1 cellular context compared by ENCODE assay signal in the genomic region with DNA sequence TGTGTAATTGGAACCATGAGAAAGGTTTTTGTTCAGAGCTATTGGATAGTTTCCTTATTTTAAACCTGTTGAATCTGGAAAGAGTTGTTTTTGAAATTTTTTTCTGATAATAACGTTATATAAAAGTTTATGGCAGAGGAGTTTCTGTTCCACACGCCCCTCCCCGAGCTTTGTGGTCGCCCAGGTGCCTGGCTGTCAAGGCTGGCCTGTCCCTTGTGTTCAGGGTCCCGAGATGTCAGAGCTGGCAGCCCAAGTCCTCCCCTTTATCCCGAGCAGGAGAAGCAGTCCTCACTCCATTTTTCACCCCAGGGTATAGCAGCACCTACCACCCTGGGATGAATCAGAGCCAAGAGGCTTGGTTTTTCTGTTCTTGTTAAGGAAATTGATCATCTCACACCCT.
TF ChIP-seq lines count a peak whose summit lies in the region.

No MANE protein-coding gene starts in this region.

TF ChIP-seq in GM12878, 131 proteins besides CTCF, POLR2A, EP300 and RAD21:
- TF ChIP-seq, protein P1, sequence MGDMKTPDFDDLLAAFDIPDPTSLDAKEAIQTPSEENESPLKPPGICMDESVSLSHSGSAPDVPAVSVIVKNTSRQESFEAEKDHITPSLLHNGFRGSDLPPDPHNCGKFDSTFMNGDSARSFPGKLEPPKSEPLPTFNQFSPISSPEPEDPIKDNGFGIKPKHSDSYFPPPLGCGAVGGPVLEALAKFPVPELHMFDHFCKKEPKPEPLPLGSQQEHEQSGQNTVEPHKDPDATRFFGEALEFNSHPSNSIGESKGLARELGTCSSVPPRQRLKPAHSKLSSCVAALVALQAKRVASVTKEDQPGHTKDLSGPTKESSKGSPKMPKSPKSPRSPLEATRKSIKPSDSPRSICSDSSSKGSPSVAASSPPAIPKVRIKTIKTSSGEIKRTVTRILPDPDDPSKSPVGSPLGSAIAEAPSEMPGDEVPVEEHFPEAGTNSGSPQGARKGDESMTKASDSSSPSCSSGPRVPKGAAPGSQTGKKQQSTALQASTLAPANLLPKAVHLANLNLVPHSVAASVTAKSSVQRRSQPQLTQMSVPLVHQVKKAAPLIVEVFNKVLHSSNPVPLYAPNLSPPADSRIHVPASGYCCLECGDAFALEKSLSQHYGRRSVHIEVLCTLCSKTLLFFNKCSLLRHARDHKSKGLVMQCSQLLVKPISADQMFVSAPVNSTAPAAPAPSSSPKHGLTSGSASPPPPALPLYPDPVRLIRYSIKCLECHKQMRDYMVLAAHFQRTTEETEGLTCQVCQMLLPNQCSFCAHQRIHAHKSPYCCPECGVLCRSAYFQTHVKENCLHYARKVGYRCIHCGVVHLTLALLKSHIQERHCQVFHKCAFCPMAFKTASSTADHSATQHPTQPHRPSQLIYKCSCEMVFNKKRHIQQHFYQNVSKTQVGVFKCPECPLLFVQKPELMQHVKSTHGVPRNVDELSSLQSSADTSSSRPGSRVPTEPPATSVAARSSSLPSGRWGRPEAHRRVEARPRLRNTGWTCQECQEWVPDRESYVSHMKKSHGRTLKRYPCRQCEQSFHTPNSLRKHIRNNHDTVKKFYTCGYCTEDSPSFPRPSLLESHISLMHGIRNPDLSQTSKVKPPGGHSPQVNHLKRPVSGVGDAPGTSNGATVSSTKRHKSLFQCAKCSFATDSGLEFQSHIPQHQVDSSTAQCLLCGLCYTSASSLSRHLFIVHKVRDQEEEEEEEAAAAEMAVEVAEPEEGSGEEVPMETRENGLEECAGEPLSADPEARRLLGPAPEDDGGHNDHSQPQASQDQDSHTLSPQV (IDR thresholded peaks at IDR 0.05) = no peak
- TF ChIP-seq, protein P2, sequence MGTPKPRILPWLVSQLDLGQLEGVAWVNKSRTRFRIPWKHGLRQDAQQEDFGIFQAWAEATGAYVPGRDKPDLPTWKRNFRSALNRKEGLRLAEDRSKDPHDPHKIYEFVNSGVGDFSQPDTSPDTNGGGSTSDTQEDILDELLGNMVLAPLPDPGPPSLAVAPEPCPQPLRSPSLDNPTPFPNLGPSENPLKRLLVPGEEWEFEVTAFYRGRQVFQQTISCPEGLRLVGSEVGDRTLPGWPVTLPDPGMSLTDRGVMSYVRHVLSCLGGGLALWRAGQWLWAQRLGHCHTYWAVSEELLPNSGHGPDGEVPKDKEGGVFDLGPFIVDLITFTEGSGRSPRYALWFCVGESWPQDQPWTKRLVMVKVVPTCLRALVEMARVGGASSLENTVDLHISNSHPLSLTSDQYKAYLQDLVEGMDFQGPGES (IDR thresholded peaks at IDR 0.05) = no peak
- no peak for TF ChIP-seq SPI1 (IDR thresholded peaks at IDR 0.05; ENCODE audit: borderline replicate concordance, insufficient read depth, low read depth, low read length)
